ENCODE assay signal across 9 cellular contexts in genomic region chr2:217933326-217933993, GRCh38.
DNase-seq lines count a peak whose midpoint lies in the region; ATAC-seq, FAIRE-seq and TF ChIP-seq lines count a peak whose summit lies in the region.
"Had no signal": no experiment of that assay in that cellular context is flagged by ENCODE, and none has a peak within 500 bp of the region (broad histone marks: within the 10 kb centered on the region; RNA-seq: fewer than 3 reads in every experiment).

No MANE protein-coding gene starts in this region.

- FAIRE-seq in endothelial cell of umbilical vein (lab: Jason Lieb, UNC): no peak

- peak overlapping the region; percentile 84 for H3K27ac ChIP-seq in ACC112 (ENCODE audit: low read depth, low read length)
- peak overlapping the region; percentile 81 for H3K27ac ChIP-seq in endothelial cell of umbilical vein (ENCODE audit: insufficient read depth, low read depth, low read length)
- H3K27ac ChIP-seq in neural progenitor cell: no peak overlapping the region

- POLR2A ChIA-PET in endothelial cell of umbilical vein (lab: Charles Lee): no interaction called here
- POLR2A ChIA-PET in activated CD4-positive, alpha-beta T cell treated with anti-CD3 and anti-CD28 coated beads, Interleukin-2, amount 10 ng/mL, durations not matched to agents 7 days and 5 days (lab: Charles Lee): no interaction called here

- H3K4me2 ChIP-seq in endothelial cell of umbilical vein (ENCODE audit: insufficient read depth, low read length) (no peak overlapping the region), neural progenitor cell (no peak overlapping the region)

- H3K9me3 ChIP-seq in endothelial cell of umbilical vein (replicated peaks; ENCODE audit: control insufficient read depth, insufficient read depth, low read length) (no peaks in the 10 kb centered on the region), neural progenitor cell (ENCODE audit: low read depth) (no peaks in the 10 kb centered on the region)

- H3K27ac Mint-ChIP-seq in neural progenitor cell: peak overlapping the region; percentile 98
- H3K27ac Mint-ChIP-seq in activated CD4-positive, alpha-beta T cell treated with anti-CD3 and anti-CD28 coated beads, Interleukin-2, amount 10 ng/mL, durations not matched to agents 7 days and 5 days: no peak overlapping the region
- H3K27ac Mint-ChIP-seq: activated CD4-positive, alpha-beta memory T cell treated with anti-CD3 and anti-CD28 coated beads, Interleukin-2, amount 10 ng/mL, durations not matched to agents 7 days and 5 days had no signal

- peak; percentile 16 for DNase-seq in NCI-H2171 (lab: John Stamatoyannopoulos, UW)
- no peak for DNase-seq in endothelial cell of umbilical vein (ENCODE audit: low read depth, low spot score)
- DNase-seq in neural progenitor cell (ENCODE audit: low spot score): no peak
- no peak for DNase-seq in activated CD4-positive, alpha-beta T cell treated with anti-CD3 and anti-CD28 coated beads, Interleukin-2, amount 10 ng/mL, durations not matched to agents 7 days and 5 days
- no peak for DNase-seq in occipital lobe (lab: John Stamatoyannopoulos, UW)
- DNase-seq: activated CD4-positive, alpha-beta memory T cell treated with anti-CD3 and anti-CD28 coated beads, Interleukin-2, amount 10 ng/mL, durations not matched to agents 7 days and 5 days had no signal

- H3F3A ChIP-seq in neural progenitor cell (ENCODE audit: low read depth): no peaks in the 10 kb centered on the region

- peaks cover 10% of the 10 kb centered on the region for H3K27me3 Mint-ChIP-seq in neural progenitor cell (ENCODE audit: insufficient read depth, low read depth)
- peaks cover 15% of the 10 kb centered on the region for H3K27me3 Mint-ChIP-seq in activated CD4-positive, alpha-beta T cell treated with anti-CD3 and anti-CD28 coated beads, Interleukin-2, amount 10 ng/mL, durations not matched to agents 7 days and 5 days

- TF ChIP-seq CTCF in endothelial cell of umbilical vein (IDR thresholded peaks at IDR 0.05; ENCODE audit: extremely low read depth in 1 of 2, insufficient read depth in 1 of 2, low read depth in 1 of 2, low read length in 2 of 2) (no peak), neural progenitor cell (IDR thresholded peaks at IDR 0.05) (no peak)

- no peaks in the 10 kb centered on the region for H3K9me3 Mint-ChIP-seq in neural progenitor cell
- no peaks in the 10 kb centered on the region for H3K9me3 Mint-ChIP-seq in activated CD4-positive, alpha-beta T cell treated with anti-CD3 and anti-CD28 coated beads, Interleukin-2, amount 10 ng/mL, durations not matched to agents 7 days and 5 days
- H3K9me3 Mint-ChIP-seq: activated CD4-positive, alpha-beta memory T cell treated with anti-CD3 and anti-CD28 coated beads, Interleukin-2, amount 10 ng/mL, durations not matched to agents 7 days and 5 days had no signal

- no TSS peak for BruUV-seq in endothelial cell of umbilical vein (replicated peaks; lab: Mats Ljungman, UMichigan)

- H2AFZ ChIP-seq in ACC112 (ENCODE audit: low read length, unreplicated experiment) (no peak overlapping the region), endothelial cell of umbilical vein (ENCODE audit: low read depth, low read length) (peak overlapping the region; percentile 50), neural progenitor cell (replicated peaks) (no peak overlapping the region)

- H3K4me1 Mint-ChIP-seq in neural progenitor cell: peaks cover 30% of the 10 kb centered on the region
- H3K4me1 Mint-ChIP-seq in activated CD4-positive, alpha-beta T cell treated with anti-CD3 and anti-CD28 coated beads, Interleukin-2, amount 10 ng/mL, durations not matched to agents 7 days and 5 days: peaks cover 39% of the 10 kb centered on the region

- H3K4me3 ChIP-seq in ACC112 (ENCODE audit: low read depth, low read length) (peak overlapping the region; percentile 34; the same call in 1 of the 2 replicates), endothelial cell of umbilical vein (replicated peaks in 1 of 3; ENCODE audit: insufficient read depth in 1 of 3, low read depth in 1 of 3, low read length in 3 of 3) (no peak overlapping the region), neural progenitor cell (no peak overlapping the region)

- H3K9ac ChIP-seq in endothelial cell of umbilical vein (replicated peaks; ENCODE audit: extremely low read depth, insufficient read depth, low read length): peak overlapping the region; percentile 57
- H3K9ac ChIP-seq in neural progenitor cell: no peak overlapping the region

- H4K20me1 ChIP-seq in endothelial cell of umbilical vein (replicated peaks; ENCODE audit: control insufficient read depth, extremely low read depth, insufficient read depth, low read length) (no peaks in the 10 kb centered on the region), neural progenitor cell (ENCODE audit: low read depth) (no peaks in the 10 kb centered on the region)

- no peak overlapping the region for H3K4me3 Mint-ChIP-seq in neural progenitor cell
- no peak overlapping the region for H3K4me3 Mint-ChIP-seq in activated CD4-positive, alpha-beta T cell treated with anti-CD3 and anti-CD28 coated beads, Interleukin-2, amount 10 ng/mL, durations not matched to agents 7 days and 5 days
- H3K4me3 Mint-ChIP-seq: activated CD4-positive, alpha-beta memory T cell treated with anti-CD3 and anti-CD28 coated beads, Interleukin-2, amount 10 ng/mL, durations not matched to agents 7 days and 5 days had no signal

- intact Hi-C loops in endothelial cell of umbilical vein (cut with micrococcal nuclease): no loop called here

- H3K9me1 ChIP-seq in endothelial cell of umbilical vein (replicated peaks; ENCODE audit: control insufficient read depth, extremely low read depth, insufficient read depth, low read length): no peaks in the 10 kb centered on the region

- no peaks in the 10 kb centered on the region for H3K36me3 Mint-ChIP-seq in neural progenitor cell
- no peaks in the 10 kb centered on the region for H3K36me3 Mint-ChIP-seq in activated CD4-positive, alpha-beta T cell treated with anti-CD3 and anti-CD28 coated beads, Interleukin-2, amount 10 ng/mL, durations not matched to agents 7 days and 5 days (ENCODE audit: low read depth)

- no peak for ATAC-seq in HG02623 (IDR thresholded peaks at IDR 0.05; ENCODE audit: unreplicated experiment)
- no peak for ATAC-seq in GM21723 (IDR thresholded peaks at IDR 0.05; ENCODE audit: unreplicated experiment)

- H3K79me2 ChIP-seq in ACC112 (ENCODE audit: control insufficient read depth, insufficient read depth, low read length, unreplicated experiment): peaks cover 79% of the 10 kb centered on the region
- H3K79me2 ChIP-seq in endothelial cell of umbilical vein (ENCODE audit: control insufficient read depth, insufficient read depth, low read length): no peaks in the 10 kb centered on the region
- H3K79me2 ChIP-seq in neural progenitor cell (ENCODE audit: low read depth): no peaks in the 10 kb centered on the region

- dilution Hi-C loops in endothelial cell of umbilical vein (cut with MboI; ENCODE audit: extremely low pct_ligation_motif_present, low sequenced_read_pairs): no loop called here

- H3K36me3 ChIP-seq in ACC112 (ENCODE audit: insufficient read depth, low read length): no peaks in the 10 kb centered on the region
- no peaks in the 10 kb centered on the region for H3K36me3 ChIP-seq in endothelial cell of umbilical vein (ENCODE audit: control insufficient read depth in 2 of 2, extremely low read depth in 1 of 2, insufficient read depth in 2 of 2, low read length in 2 of 2)
- H3K36me3 ChIP-seq in neural progenitor cell: no peaks in the 10 kb centered on the region

- H3K4me1 ChIP-seq in ACC112 (ENCODE audit: control insufficient read depth, insufficient read depth, low read length, unreplicated experiment): peaks cover 84% of the 10 kb centered on the region
- peaks cover 48% of the 10 kb centered on the region for H3K4me1 ChIP-seq in endothelial cell of umbilical vein (ENCODE audit: control insufficient read depth, extremely low read depth, insufficient read depth, low read length)
- H3K4me1 ChIP-seq in neural progenitor cell: peaks cover 5% of the 10 kb centered on the region

- TF ChIP-seq POLR2A in endothelial cell of umbilical vein (IDR thresholded peaks at IDR 0.05; ENCODE audit: low read depth, low read length): no peak

- CTCF ChIA-PET in endothelial cell of umbilical vein (lab: Charles Lee): interaction anchor here (1.0 to 4.7 kb wide), 14 partner anchors 8 to 148 kb away, joined by 3 to 40 read pairs (median 4); no protein-coding TSS in a partner anchor
- CTCF ChIA-PET in activated CD4-positive, alpha-beta T cell treated with anti-CD3 and anti-CD28 coated beads, Interleukin-2, amount 10 ng/mL, durations not matched to agents 7 days and 5 days (lab: Charles Lee): no interaction called here

- H3K27me3 ChIP-seq in ACC112 (ENCODE audit: insufficient read depth, low read length): no peaks in the 10 kb centered on the region
- no peaks in the 10 kb centered on the region for H3K27me3 ChIP-seq in endothelial cell of umbilical vein (ENCODE audit: control insufficient read depth in 2 of 2, insufficient read depth in 2 of 2, low read length in 2 of 2)
- no peaks in the 10 kb centered on the region for H3K27me3 ChIP-seq in neural progenitor cell

TF ChIP-seq in endothelial cell of umbilical vein, 7 proteins besides CTCF, POLR2A, EP300 and RAD21:
- no peak for TF ChIP-seq POLR2AphosphoS5 (IDR thresholded peaks at IDR 0.05; ENCODE audit: insufficient read depth, low read depth, low read length)
- TF ChIP-seq FOS (IDR thresholded peaks at IDR 0.05; ENCODE audit: borderline replicate concordance, insufficient read depth, low read length): no peak
- no peak for TF ChIP-seq JUN (IDR thresholded peaks at IDR 0.05; ENCODE audit: borderline replicate concordance, insufficient read depth, insufficient read length, low read depth)
- TF ChIP-seq GATA2 (IDR thresholded peaks at IDR 0.05; ENCODE audit: insufficient read depth, insufficient read length, low read depth, low read length): no peak
- no peak for TF ChIP-seq MAX (IDR thresholded peaks at IDR 0.05; ENCODE audit: insufficient read depth, insufficient read length)
- TF ChIP-seq MYC (IDR thresholded peaks at IDR 0.05; ENCODE audit: low read depth, low read length): no peak
- TF ChIP-seq EZH2 (IDR thresholded peaks at IDR 0.05; ENCODE audit: borderline replicate concordance, low read depth, low read length, severe bottlenecking): no peak
TF ChIP-seq in endothelial cell of umbilical vein: peak in this region for 0.
